ENCODE assay signal across 16 cellular contexts in the genomic region with DNA sequence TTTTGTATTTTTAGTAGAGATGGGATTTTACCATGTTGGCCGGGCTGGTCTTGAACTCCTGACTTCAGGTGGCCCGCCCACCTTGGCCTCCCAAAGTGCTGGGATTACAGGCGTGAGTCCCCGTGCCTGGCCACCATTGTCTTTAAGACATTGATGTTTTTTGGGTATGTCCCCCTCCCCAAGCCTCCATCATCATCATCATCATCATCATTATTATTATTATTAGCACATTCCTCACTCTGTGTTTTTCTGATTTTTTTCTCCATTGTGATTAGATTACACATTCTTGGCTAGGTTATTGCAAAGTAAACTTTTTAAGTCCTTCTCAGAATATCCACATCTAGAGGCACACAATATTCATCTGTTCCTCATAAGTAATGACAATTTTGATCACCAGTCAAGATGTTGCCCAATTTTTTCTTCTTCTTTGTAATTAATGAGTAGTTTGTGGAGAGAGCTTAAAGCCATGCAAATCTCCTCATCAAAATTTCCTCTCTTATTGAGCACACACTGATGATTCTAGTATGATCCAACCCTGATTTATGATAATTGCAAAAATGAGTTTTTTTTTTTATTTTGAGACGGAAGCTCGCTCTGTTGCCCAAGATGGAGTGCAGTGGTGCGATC. TPM values are rescaled to one million over a fixed set of nuclear protein-coding genes. Genes with fewer than 3 reads are reported as not detected.
DNase-seq lines count a peak whose midpoint lies in the region; ATAC-seq, FAIRE-seq and TF ChIP-seq lines count a peak whose summit lies in the region.
"Had no signal": no experiment of that assay in that cellular context is flagged by ENCODE, and none has a peak within 500 bp of the region (broad histone marks: within the 10 kb centered on the region; RNA-seq: fewer than 3 reads in every experiment).

No MANE protein-coding gene starts in this region.

- H3K4me3 Mint-ChIP-seq in natural killer cell: no peak overlapping the region
- no peak overlapping the region for H3K4me3 Mint-ChIP-seq in natural killer cell treated with Interleukin-12 subunit alpha and Interleukin-12 subunit beta and Interleukin-15 and Interleukin-18, amount 100 ng/mL, for 72 hours

- TF ChIP-seq CTCF in natural killer cell (IDR thresholded peaks at IDR 0.05) (no peak), SU-DHL-6 (IDR thresholded peaks at IDR 0.05; ENCODE audit: insufficient read depth, low read length, poor library complexity, severe bottlenecking) (no peak), endothelial cell of umbilical vein (IDR thresholded peaks at IDR 0.05; ENCODE audit: extremely low read depth in 1 of 2, insufficient read depth in 1 of 2, low read depth in 1 of 2, low read length in 2 of 2) (no peak), GM10248 (IDR thresholded peaks at IDR 0.05; ENCODE audit: control extremely low read depth, extremely low read depth, low read depth, missing control alignments) (no peak), heart left ventricle (IDR thresholded peaks at IDR 0.05) (no peak)

- peaks cover 52 to 63% of the 10 kb centered on the region in 2 donors for H3K4me1 Mint-ChIP-seq in natural killer cell
- peaks cover 42 to 44% of the 10 kb centered on the region in 2 donors for H3K4me1 Mint-ChIP-seq in natural killer cell treated with Interleukin-12 subunit alpha and Interleukin-12 subunit beta and Interleukin-15 and Interleukin-18, amount 100 ng/mL, for 72 hours (ENCODE audit: low read depth in 2 of 2)

- no peaks in the 10 kb centered on the region for H3K9me2 ChIP-seq in SU-DHL-6 (replicated peaks; ENCODE audit: insufficient read depth, low read length)

- peaks cover 17% of the 10 kb centered on the region for H3F3A ChIP-seq in SU-DHL-6 (ENCODE audit: insufficient read depth)

- H2AFZ ChIP-seq in SU-DHL-6 (ENCODE audit: low read depth, low read length, severe bottlenecking) (no peak overlapping the region), endothelial cell of umbilical vein (ENCODE audit: low read depth, low read length) (no peak overlapping the region)

- H3K4me3 ChIP-seq in SU-DHL-6 (ENCODE audit: insufficient read depth, low read length, poor library complexity, severe bottlenecking) (no peak overlapping the region), endothelial cell of umbilical vein (replicated peaks in 1 of 3; ENCODE audit: insufficient read depth in 1 of 3, low read depth in 1 of 3, low read length in 3 of 3) (no peak overlapping the region), heart left ventricle (no peak overlapping the region)
- H3K4me3 ChIP-seq: esophagus squamous epithelium, HAP-1, sigmoid colon, vagina had no signal

- H3K9me1 ChIP-seq in endothelial cell of umbilical vein (replicated peaks; ENCODE audit: control insufficient read depth, extremely low read depth, insufficient read depth, low read length): no peaks in the 10 kb centered on the region

- no peaks in the 10 kb centered on the region for H3K36me3 Mint-ChIP-seq in natural killer cell
- H3K36me3 Mint-ChIP-seq in natural killer cell treated with Interleukin-12 subunit alpha and Interleukin-12 subunit beta and Interleukin-15 and Interleukin-18, amount 100 ng/mL, for 72 hours: peaks cover 6% of the 10 kb centered on the region

- H3K9ac ChIP-seq in SU-DHL-6 (ENCODE audit: low read length) (no peak overlapping the region), endothelial cell of umbilical vein (replicated peaks; ENCODE audit: extremely low read depth, insufficient read depth, low read length) (no peak overlapping the region)

- POLR2A ChIA-PET in endothelial cell of umbilical vein (lab: Charles Lee): no interaction called here
- POLR2A ChIA-PET in GM10248 (lab: Yijun Ruan, JAX): no interaction called here

- H3K36me3 ChIP-seq in SU-DHL-6 (ENCODE audit: low read length) (peaks cover 10% of the 10 kb centered on the region; the same call in 1 of the 2 replicates), endothelial cell of umbilical vein (ENCODE audit: control insufficient read depth in 2 of 2, extremely low read depth in 1 of 2, insufficient read depth in 2 of 2, low read length in 2 of 2) (peaks cover 3 to 6% of the 10 kb centered on the region in 2 experiments), heart left ventricle (peaks cover 0 to 29% (median 18%) of the 10 kb centered on the region in 9 donors)

- no peaks in the 10 kb centered on the region for H3K9me3 Mint-ChIP-seq in natural killer cell
- H3K9me3 Mint-ChIP-seq in natural killer cell treated with Interleukin-12 subunit alpha and Interleukin-12 subunit beta and Interleukin-15 and Interleukin-18, amount 100 ng/mL, for 72 hours: no peaks in the 10 kb centered on the region

- dilution Hi-C loops in endothelial cell of umbilical vein (cut with MboI; ENCODE audit: extremely low pct_ligation_motif_present, low sequenced_read_pairs): no loop called here

- H3K79me2 ChIP-seq in SU-DHL-6 (ENCODE audit: insufficient read depth, low read length): peaks cover 92% of the 10 kb centered on the region
- H3K79me2 ChIP-seq in endothelial cell of umbilical vein (ENCODE audit: control insufficient read depth, insufficient read depth, low read length): peaks cover 73% of the 10 kb centered on the region

- no TSS peak for BruUV-seq in endothelial cell of umbilical vein (replicated peaks; lab: Mats Ljungman, UMichigan)

- H3K9me3 ChIP-seq in SU-DHL-6 (ENCODE audit: insufficient read depth, low read length): no peaks in the 10 kb centered on the region
- no peaks in the 10 kb centered on the region for H3K9me3 ChIP-seq in endothelial cell of umbilical vein (replicated peaks; ENCODE audit: control insufficient read depth, insufficient read depth, low read length)
- H3K9me3 ChIP-seq in heart left ventricle: no peaks in the 10 kb centered on the region
- H3K9me3 ChIP-seq: esophagus squamous epithelium, HAP-1, sigmoid colon, vagina had no signal

- CTCF ChIA-PET in endothelial cell of umbilical vein (lab: Charles Lee) (interaction anchor here (0.8 to 2.1 kb wide), 2 partner anchors 14 to 43 kb away, joined by 3 to 6 read pairs; no protein-coding TSS in a partner anchor), GM10248 (lab: Yijun Ruan, JAX) (no interaction called here)

- no peak for FAIRE-seq in endothelial cell of umbilical vein (lab: Jason Lieb, UNC)
- FAIRE-seq: D721Med, GM19239 had no signal

- TF ChIP-seq POLR2A in endothelial cell of umbilical vein (IDR thresholded peaks at IDR 0.05; ENCODE audit: low read depth, low read length) (no peak), heart left ventricle (IDR thresholded peaks at IDR 0.05) (no peak)

- H4K20me1 ChIP-seq in SU-DHL-6 (ENCODE audit: low read depth, low read length) (no peaks in the 10 kb centered on the region), endothelial cell of umbilical vein (replicated peaks; ENCODE audit: control insufficient read depth, extremely low read depth, insufficient read depth, low read length) (peaks cover 11% of the 10 kb centered on the region)

- H3K27ac Mint-ChIP-seq in natural killer cell: peak overlapping the region; percentile 49 to 59
- peak overlapping the region in 1 of 2 donors; percentile 12 for H3K27ac Mint-ChIP-seq in natural killer cell treated with Interleukin-12 subunit alpha and Interleukin-12 subunit beta and Interleukin-15 and Interleukin-18, amount 100 ng/mL, for 72 hours

- no peak overlapping the region for H3K4me2 ChIP-seq in SU-DHL-6 (ENCODE audit: low read depth, low read length, poor library complexity, severe bottlenecking)
- H3K4me2 ChIP-seq in endothelial cell of umbilical vein (ENCODE audit: insufficient read depth, low read length): peak overlapping the region; percentile 70

- no peak for DNase-seq in natural killer cell
- DNase-seq in natural killer cell treated with Interleukin-12 subunit alpha and Interleukin-12 subunit beta and Interleukin-15 and Interleukin-18, amount 100 ng/mL, for 72 hours (ENCODE audit: low spot score): no peak
- no peak for DNase-seq in endothelial cell of umbilical vein (ENCODE audit: low read depth, low spot score)
- DNase-seq in GM10248 (ENCODE audit: extremely low spot score): no peak
- no peak for DNase-seq in SW480 (ENCODE audit: low spot score)
- DNase-seq in heart left ventricle: no peak
- DNase-seq: central memory CD4-positive, alpha-beta T cell; esophagus squamous epithelium; IMR-90; NCI-H2029 treated with DMSO at 0.1 percent for 48 hours; sigmoid colon had no signal

- H3K27me3 ChIP-seq in SU-DHL-6 (ENCODE audit: low read length) (no peaks in the 10 kb centered on the region), endothelial cell of umbilical vein (ENCODE audit: control insufficient read depth in 2 of 2, insufficient read depth in 2 of 2, low read length in 2 of 2) (no peaks in the 10 kb centered on the region), heart left ventricle (no peaks in the 10 kb centered on the region)
- H3K27me3 ChIP-seq: esophagus squamous epithelium, sigmoid colon, vagina had no signal

- H3K4me1 ChIP-seq in endothelial cell of umbilical vein (ENCODE audit: control insufficient read depth, extremely low read depth, insufficient read depth, low read length): peaks cover 19% of the 10 kb centered on the region
- H3K4me1 ChIP-seq in heart left ventricle: peaks cover 0 to 38% (median 8%) of the 10 kb centered on the region in 12 donors

- WGBS in heart left ventricle, 4 donors: 90 to 96% (median 94%) methylated on average over 7 of the region's 7 CpGs

- intact Hi-C loops in natural killer cell (cut with micrococcal nuclease): no loop called here
- intact Hi-C loops in endothelial cell of umbilical vein (cut with micrococcal nuclease): no loop called here
- intact Hi-C loops in heart left ventricle (cut with DNase I): no loop called here

- ATAC-seq in natural killer cell (no peak), heart left ventricle (no peak)
- ATAC-seq in natural killer cell treated with Interleukin-12 subunit alpha and Interleukin-12 subunit beta and Interleukin-15 and Interleukin-18, amount 100 ng/mL, for 72 hours: no peak

- H3K27me3 Mint-ChIP-seq in natural killer cell (ENCODE audit: low read depth in 2 of 2): no peaks in the 10 kb centered on the region
- no peaks in the 10 kb centered on the region for H3K27me3 Mint-ChIP-seq in natural killer cell treated with Interleukin-12 subunit alpha and Interleukin-12 subunit beta and Interleukin-15 and Interleukin-18, amount 100 ng/mL, for 72 hours

- H3K27ac ChIP-seq in SU-DHL-6 (ENCODE audit: low read depth, low read length) (peak overlapping the region; percentile 12; the same call in 1 of the 2 replicates), endothelial cell of umbilical vein (ENCODE audit: insufficient read depth, low read depth, low read length) (peak overlapping the region; percentile 88), heart left ventricle (no peak overlapping the region)
- H3K27ac ChIP-seq: esophagus squamous epithelium, sigmoid colon, vagina had no signal

RNA-seq across cellular contexts. Expression of gene EPC1, which starts 47.5 kb away (rescaled TPM):
- total RNA-seq in natural killer cell (100 to 1,000 TPM; 155 to 178 (median 161) TPM), endothelial cell of umbilical vein (27.9 and 28.5 TPM in 2 replicates), heart left ventricle (10 to 100 TPM; 13.0 to 26.3 (median 19.2) TPM)
- total RNA-seq in natural killer cell treated with Interleukin-12 subunit alpha and Interleukin-12 subunit beta and Interleukin-15 and Interleukin-18, amount 100 ng/mL, for 72 hours: 10 to 100 TPM; 43.4 to 45.9 TPM
- polyA plus RNA-seq in endothelial cell of umbilical vein (39.0 and 47.0 TPM in 2 replicates), heart left ventricle (10 to 100 TPM; 10.9 to 11.0 TPM)
- polyA plus RNA-seq in endothelial cell of umbilical vein (2011; cell fraction: cytosol; rRNA removed): 25.2 and 26.5 TPM in 2 replicates
- 86.7 and 87.4 TPM in 2 replicates for polyA plus RNA-seq in endothelial cell of umbilical vein (2011; cell fraction: nucleus; rRNA removed)
- 14.7 and 16.5 TPM in 2 replicates for polyA plus RNA-seq in endothelial cell of umbilical vein (2012)
- 117 and 137 TPM in 2 replicates for polyA minus RNA-seq in endothelial cell of umbilical vein
- polyA minus RNA-seq in endothelial cell of umbilical vein (2011; cell fraction: cytosol; rRNA and poly(A)+ RNA removed): 11.3 TPM
- polyA minus RNA-seq in endothelial cell of umbilical vein (2011; cell fraction: nucleus; rRNA and poly(A)+ RNA removed): 150 and 202 TPM in 2 replicates

Comparison
In these comparisons a context has a peak if more than half of its experiments do, and no peak if none do; other contexts are left out.
1. H3K27ac ChIP-seq: peak in SU-DHL-6 (single experiment) and endothelial cell of umbilical vein (single experiment); none in heart left ventricle (0 of 12).